ENCODE assay signal across 11 cellular contexts in genomic region chr10:69684020-69684980, GRCh38. TPM values are rescaled to one million over a fixed set of nuclear protein-coding genes. Genes with fewer than 3 reads are reported as not detected.
DNase-seq lines count a peak whose midpoint lies in the region; ATAC-seq and TF ChIP-seq lines count a peak whose summit lies in the region.
"Had no signal": no experiment of that assay in that cellular context is flagged by ENCODE, and none has a peak within 500 bp of the region (broad histone marks: within the 10 kb centered on the region; RNA-seq: fewer than 3 reads in every experiment).

No MANE protein-coding gene starts in this region.

- H3K36me3 Mint-ChIP-seq in chondrocyte (ENCODE audit: low read depth), result no peaks in the 10 kb centered on the region

- ATAC-seq in sciatic nerve (peak; percentile 88), GM21515 (IDR thresholded peaks at IDR 0.05; ENCODE audit: unreplicated experiment) (no peak), gastrocnemius medialis (no peak)

- H3K4me1 Mint-ChIP-seq in chondrocyte (ENCODE audit: low read depth), result peaks cover 46% of the 10 kb centered on the region

- peaks cover 0 to 15% of the 10 kb centered on the region in 2 donors for H3K4me1 ChIP-seq in gastrocnemius medialis
- H3K4me1 ChIP-seq: BLaER1 had no signal

- intact Hi-C loops in sciatic nerve (cut with DNase I), result no loop called here
- intact Hi-C loops in gastrocnemius medialis (cut with DNase I; ENCODE audit: low total_unique reads), result no loop called here

- H3K9me3 Mint-ChIP-seq in chondrocyte (ENCODE audit: low read depth), result no peaks in the 10 kb centered on the region

- H3K4me3 Mint-ChIP-seq in chondrocyte (ENCODE audit: unreplicated experiment), result no peak overlapping the region

- H3K36me3 ChIP-seq in gastrocnemius medialis, result no peaks in the 10 kb centered on the region
- H3K36me3 ChIP-seq: BLaER1 had no signal

- H3K27ac Mint-ChIP-seq in chondrocyte (ENCODE audit: unreplicated experiment), result peak overlapping the region; percentile 96

- TF ChIP-seq CTCF in chondrocyte (IDR thresholded peaks at IDR 0.05) (no peak), gastrocnemius medialis (IDR thresholded peaks at IDR 0.05 in 4 of 5, conservative IDR thresholded peaks at IDR 0.05 in 1 of 5) (no peak)

- peak; percentile 13 for DNase-seq in ELR (ENCODE audit: low read depth)
- DNase-seq in chondrocyte (ENCODE audit: low spot score), result no peak
- DNase-seq in islet precursor cell, result peak; percentile 74
- DNase-seq in sciatic nerve (ENCODE audit: low spot score), result no peak
- no peak for DNase-seq in NCI-H524 (lab: John Stamatoyannopoulos, UW)
- DNase-seq in gastrocnemius medialis, result no peak
- DNase-seq in CD1c-positive myeloid dendritic cell (ENCODE audit: extremely low spot score), result no peak
- DNase-seq: activated gamma-delta T cell treated with Interleukin-2 at 50 U/mL for 16 hours, NCI-H748 treated with DMSO at 0.1 percent for 48 hours had no signal

- H3K27ac ChIP-seq in gastrocnemius medialis, result no peak overlapping the region
- H3K27ac ChIP-seq: BLaER1 had no signal

- H3K27me3 ChIP-seq in gastrocnemius medialis, result no peaks in the 10 kb centered on the region
- H3K27me3 ChIP-seq: BLaER1 had no signal

- peaks cover 3% of the 10 kb centered on the region for H3K27me3 Mint-ChIP-seq in chondrocyte (ENCODE audit: low read depth)

- no peaks in the 10 kb centered on the region for H3K9me3 ChIP-seq in gastrocnemius medialis
- H3K9me3 ChIP-seq: BLaER1 had no signal

- no peak for TF ChIP-seq POLR2A in gastrocnemius medialis (IDR thresholded peaks at IDR 0.05)

- H3K4me3 ChIP-seq in gastrocnemius medialis, result no peak overlapping the region
- H3K4me3 ChIP-seq: BLaER1 had no signal

- in situ Hi-C loops in gastrocnemius medialis (cut with MboI; ENCODE audit: low sequenced_read_pairs in 4 of 4), result no loop called here

RNA-seq across cellular contexts. Expression of gene FAM241B, which starts 54.3 kb away (rescaled TPM):
- total RNA-seq in chondrocyte (5.0 to 13.7 TPM (median 9.7 TPM) in 3 replicates), sciatic nerve (6.1 TPM), gastrocnemius medialis (1 to 10 TPM in 3 of 4 donors, not detected in 1; 1.1 to 2.6 (median 2.5) TPM)

Comparison
In these comparisons a context has a peak if more than half of its experiments do, and no peak if none do; other contexts are left out.
1. DNase-seq: peak in ELR (single experiment) and islet precursor cell (single experiment); none in chondrocyte (single experiment), sciatic nerve (single experiment), NCI-H524 (0 of 2), gastrocnemius medialis (0 of 2) and CD1c-positive myeloid dendritic cell (single experiment).